27 cellular contexts compared by ENCODE assay signal in the genomic region with DNA sequence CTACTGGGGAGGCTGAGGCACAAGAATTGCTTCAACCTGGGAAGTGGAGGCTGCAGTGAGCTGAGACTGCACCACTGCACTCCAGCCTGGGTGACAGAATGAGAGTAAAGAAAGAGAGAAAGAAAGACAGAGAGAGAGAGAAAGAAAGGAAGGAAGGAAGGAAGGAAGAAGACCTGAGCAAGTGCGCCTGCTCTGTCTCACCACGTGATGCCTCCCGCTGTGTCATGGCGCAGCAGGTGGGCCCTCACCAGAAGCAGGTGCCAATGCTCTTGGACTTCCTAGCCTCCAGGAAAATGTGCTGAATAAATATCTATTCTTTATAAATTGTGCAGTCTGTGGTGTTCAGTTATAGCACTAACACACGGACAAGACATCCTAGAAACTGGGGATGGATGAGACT.
"Had no signal": no experiment of that assay in that cellular context is flagged by ENCODE, and none has a peak within 500 bp of the region (broad histone marks: within the 10 kb centered on the region; RNA-seq: fewer than 3 reads in every experiment).

No MANE protein-coding gene starts in this region.

- DNase-seq: hypothalamus; immature natural killer cell; kidney; left colon; left lung; lower lobe of right lung; mammary epithelial cell; mesendoderm; midbrain; mucosa of descending colon; naive thymus-derived CD4-positive, alpha-beta T cell; ovary; right cardiac atrium; sigmoid colon; small intestine; spleen; stimulated activated CD4-positive, alpha-beta T cell treated with anti-CD3 and anti-CD28 coated beads, Interleukin-4, amount 100 ng/mL, for 24 hours; stimulated activated naive CD4-positive, alpha-beta T cell; tibial artery; trophoblast cell; upper lobe of right lung had no signal

- H3K27me3 ChIP-seq: left lung, ovary, sigmoid colon, suprapubic skin, tibial artery, upper lobe of right lung had no signal

- H3K36me3 ChIP-seq: left lung, lower lobe of right lung, ovary, sigmoid colon, spleen, suprapubic skin, thoracic aorta, tibial artery, upper lobe of right lung had no signal

- H3K4me3 ChIP-seq: left lung, lower lobe of right lung, mucosa of descending colon, ovary, sigmoid colon, spleen, suprapubic skin, thoracic aorta, tibial artery, upper lobe of right lung had no signal

- H3K9me3 ChIP-seq: left lung, lower lobe of right lung, mucosa of descending colon, ovary, sigmoid colon, spleen, suprapubic skin, thoracic aorta, tibial artery, upper lobe of right lung had no signal

- FAIRE-seq: islet of Langerhans, kidney, small intestine, urothelium cell line had no signal

- ATAC-seq: left colon; left lung; lower lobe of right lung; mucosa of descending colon; naive thymus-derived CD4-positive, alpha-beta T cell; natural killer cell treated with Interleukin-12 subunit alpha and Interleukin-12 subunit beta and Interleukin-15 and Interleukin-18, amount 100 ng/mL, for 72 hours; right cardiac atrium; stimulated activated effector memory CD8-positive, alpha-beta T cell treated with anti-CD3 and anti-CD28 coated beads, Interleukin-12 subunit alpha, Interleukin-12 subunit beta, amount 100 ng/mL, for 72 hours; upper lobe of right lung had no signal

- H3K27ac ChIP-seq: left lung, lower lobe of right lung, ovary, sigmoid colon, spleen, suprapubic skin, thoracic aorta, tibial artery, upper lobe of right lung had no signal
